ENCODE assay signal across 9 cellular contexts in genomic region chr12:13102481-13103195, GRCh38. TPM values are rescaled to one million over a fixed set of nuclear protein-coding genes. Genes with fewer than 3 reads are reported as not detected.
DNase-seq lines count a peak whose midpoint lies in the region; ATAC-seq, FAIRE-seq and TF ChIP-seq lines count a peak whose summit lies in the region.
"Had no signal": no experiment of that assay in that cellular context is flagged by ENCODE, and none has a peak within 500 bp of the region (broad histone marks: within the 10 kb centered on the region; RNA-seq: fewer than 3 reads in every experiment).

No MANE protein-coding gene starts in this region.

- TF ChIP-seq CTCF in Caco-2 (IDR thresholded peaks at IDR 0.05; ENCODE audit: insufficient read depth in 1 of 2, low read depth in 1 of 2, low read length in 1 of 2, severe bottlenecking in 1 of 2, unreplicated experiment in 1 of 2): no peak
- no peak for TF ChIP-seq CTCF in RWPE1 (conservative IDR thresholded peaks at IDR 0.05; ENCODE audit: low read depth)
- TF ChIP-seq CTCF in kidney (IDR thresholded peaks at IDR 0.05; ENCODE audit: borderline replicate concordance, extremely low read depth, insufficient read depth): no peak

- POLR2A ChIA-PET in Caco-2 (lab: Charles Lee): interaction anchor here (0.6 to 1.5 kb wide), 4 partner anchors 23 to 316 kb away, joined by 3 to 5 read pairs (median 4); no protein-coding TSS in a partner anchor
- POLR2A ChIA-PET in RWPE1 (lab: Yijun Ruan, JAX; ENCODE audit: low non-redundant PET): interaction anchor here (0.7 to 1.2 kb wide), 2 partner anchors 33 kb away, joined by 3 read pairs; no protein-coding TSS in a partner anchor

- intact Hi-C loops in Caco-2 (cut with micrococcal nuclease; ENCODE audit: unreplicated experiment): no loop called here
- intact Hi-C loops in kidney (cut with DNase I): no loop called here

- peak overlapping the region; percentile 75 for H3K4me3 Mint-ChIP-seq in Caco-2 (ENCODE audit: unreplicated experiment)

- H3K27me3 Mint-ChIP-seq in Caco-2 (ENCODE audit: insufficient read depth, unreplicated experiment): no peaks in the 10 kb centered on the region

- no peak for ATAC-seq in HG03457 (IDR thresholded peaks at IDR 0.05; ENCODE audit: unreplicated experiment)

- peak overlapping the region; percentile 81 for H3K27ac Mint-ChIP-seq in Caco-2 (ENCODE audit: unreplicated experiment)

- H3K4me1 ChIP-seq in Caco-2 (peaks cover 39% of the 10 kb centered on the region), kidney (ENCODE audit: control insufficient read depth in 1 of 2, insufficient read depth in 1 of 2, low read depth in 1 of 2, low read length in 2 of 2) (peaks cover 17 to 24% of the 10 kb centered on the region in 2 donors)

- no peaks in the 10 kb centered on the region for H3K27me3 ChIP-seq in Caco-2 (replicated peaks; ENCODE audit: control insufficient read depth, insufficient read depth, low read length)
- H3K27me3 ChIP-seq: cardiac muscle cell had no signal

- H3K9me3 Mint-ChIP-seq in Caco-2 (ENCODE audit: unreplicated experiment): no peaks in the 10 kb centered on the region

- H3K36me3 ChIP-seq in Caco-2 (ENCODE audit: control insufficient read depth, insufficient read depth, low read length) (no peaks in the 10 kb centered on the region), kidney (ENCODE audit: control insufficient read depth in 1 of 2, insufficient read depth in 2 of 2, low read length in 2 of 2) (no peaks in the 10 kb centered on the region)
- H3K36me3 ChIP-seq: cardiac muscle cell had no signal

- no peak for DNase-seq in Caco-2
- no peak for DNase-seq in RWPE1 (ENCODE audit: low spot score)
- DNase-seq in fibroblast of peridontal ligament (ENCODE audit: extremely low read depth): peak; percentile 80
- peak; percentile 84 for DNase-seq in putamen (ENCODE audit: low spot score)
- no peak for DNase-seq in kidney
- DNase-seq in activated CD8-positive, alpha-beta memory T cell treated with anti-CD3 and anti-CD28 coated beads for 24 hours: no peak
- DNase-seq in iPS-NIHi7 (ENCODE audit: extremely low spot score): no peak

- peak overlapping the region; percentile 98 for H3K27ac ChIP-seq in RWPE1
- H3K27ac ChIP-seq in kidney (ENCODE audit: low read depth in 2 of 2, low read length in 2 of 2): peak overlapping the region in 1 of 2 donors; percentile 94
- H3K27ac ChIP-seq: cardiac muscle cell had no signal

- H3K4me3 ChIP-seq in Caco-2 (ENCODE audit: low read depth, low read length) (no peak overlapping the region), kidney (ENCODE audit: low read length in 2 of 2) (no peak overlapping the region)
- H3K4me3 ChIP-seq: cardiac muscle cell had no signal

- FAIRE-seq in kidney (lab: Jason Lieb, UNC): no peak

- peaks cover 6% of the 10 kb centered on the region for H3K36me3 Mint-ChIP-seq in Caco-2 (ENCODE audit: insufficient read depth, unreplicated experiment)

- H3K9me3 ChIP-seq in Caco-2 (no peaks in the 10 kb centered on the region), kidney (ENCODE audit: control insufficient read depth in 1 of 2, low read length in 2 of 2) (no peaks in the 10 kb centered on the region)

- CTCF ChIA-PET in Caco-2 (lab: Charles Lee) (interaction anchor here (0.6 to 6.0 kb wide), 5 partner anchors 22 to 1038 kb away, joined by 3 to 68 read pairs (median 4); no protein-coding TSS in a partner anchor), RWPE1 (lab: Yijun Ruan, JAX) (interaction anchor here (0.6 kb wide), 1 partner anchor 1556 kb away, joined by 3 read pairs; no protein-coding TSS in a partner anchor)

- peaks cover 44% of the 10 kb centered on the region for H3K4me1 Mint-ChIP-seq in Caco-2 (ENCODE audit: low read depth, unreplicated experiment)

- no TSS peak for BruUV-seq in Caco-2 (replicated peaks; lab: Mats Ljungman, UMichigan)

- H3K9ac ChIP-seq in kidney (ENCODE audit: low read length in 2 of 2): peak overlapping the region in 1 of 2 donors; percentile 79

RNA-seq across cellular contexts. Expression of gene GSG1, which starts 0.8 kb away (rescaled TPM):
- total RNA-seq in Caco-2 (2022) (not detected in 2 replicates), kidney (0.19 TPM)
- 0.34 TPM for polyA plus RNA-seq in kidney (ENCODE audit: insufficient read depth, low read depth, low replicate concordance)
- total RNA-seq: cardiac muscle cell had no signal

RNA-seq across cellular contexts. Expression of gene FAM234B, which starts 58.5 kb away (rescaled TPM):
- total RNA-seq in Caco-2 (2022): 11.2 and 11.4 TPM in 2 replicates
- 9.6 TPM for total RNA-seq in kidney
- polyA plus RNA-seq in kidney (ENCODE audit: insufficient read depth, low read depth, low replicate concordance): 9.6 TPM

Comparison
In these comparisons a context has a peak if more than half of its experiments do, and no peak if none do; other contexts are left out.
1. DNase-seq: peak in fibroblast of peridontal ligament (single experiment) and putamen (single experiment); none in Caco-2 (0 of 2), RWPE1 (single experiment), kidney (single experiment), activated CD8-positive, alpha-beta memory T cell treated with anti-CD3 and anti-CD28 coated beads for 24 hours (single experiment) and iPS-NIHi7 (single experiment).